13 cellular contexts compared by ENCODE assay signal in the genomic region with DNA sequence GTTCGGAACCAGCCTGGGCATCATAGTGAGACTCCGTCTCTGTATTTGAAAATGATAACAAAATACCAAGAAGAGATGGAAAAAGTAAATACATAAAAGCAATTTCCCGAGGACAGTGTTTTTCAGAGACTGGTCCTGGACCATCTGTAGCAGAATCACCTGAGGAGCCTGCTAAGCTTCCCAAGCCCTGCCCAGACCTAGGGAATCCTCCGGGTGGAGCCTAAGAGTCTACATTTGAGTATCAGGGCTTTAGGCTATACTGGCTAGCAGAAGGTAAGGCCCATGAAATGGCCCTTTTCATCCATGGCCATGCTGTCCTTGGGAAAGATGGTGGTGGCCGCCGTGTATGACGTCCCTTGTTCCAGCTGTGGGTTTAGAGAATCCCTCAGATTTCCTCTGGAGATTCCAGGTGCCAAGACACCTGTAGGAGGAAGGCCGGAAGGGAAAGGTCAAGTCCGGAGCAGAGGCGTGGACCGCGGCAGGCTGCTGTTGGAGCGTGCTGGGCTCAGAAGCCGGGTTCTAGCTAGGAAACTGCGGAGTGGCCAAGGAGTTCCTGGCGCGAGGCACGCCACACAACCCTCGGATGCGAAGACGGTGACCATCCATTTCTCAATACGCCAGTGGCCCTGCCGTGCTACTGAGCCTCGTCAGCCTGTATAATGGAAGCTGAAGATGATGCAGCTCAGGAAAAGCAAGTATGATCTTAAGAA. TPM values are rescaled to one million over a fixed set of nuclear protein-coding genes. Genes with fewer than 3 reads are reported as not detected.
DNase-seq lines count a peak whose midpoint lies in the region; ATAC-seq, FAIRE-seq and TF ChIP-seq lines count a peak whose summit lies in the region.
"Had no signal": no experiment of that assay in that cellular context is flagged by ENCODE, and none has a peak within 500 bp of the region (broad histone marks: within the 10 kb centered on the region; RNA-seq: fewer than 3 reads in every experiment).

No MANE protein-coding gene starts in this region.

- H3K27me3 ChIP-seq in foreskin keratinocyte (no peaks in the 10 kb centered on the region), pancreas (no peaks in the 10 kb centered on the region)
- H3K27me3 ChIP-seq: BLaER1, SJSA1 had no signal

- H3K4me3 ChIP-seq in pancreas = no peak overlapping the region

- peak; percentile 2 for TF ChIP-seq CTCF in foreskin keratinocyte (conservative IDR thresholded peaks at IDR 0.05)
- TF ChIP-seq CTCF in pancreas (IDR thresholded peaks at IDR 0.05) = no peak

- DNase-seq in activated naive CD8-positive, alpha-beta T cell treated with anti-CD3 and anti-CD28 coated beads, Interleukin-2, amount 50 U/mL, for 24 hours = no peak
- DNase-seq in T-cell (no peak), foreskin keratinocyte (no peak), GOT3 (lab: John Stamatoyannopoulos, UW) (no peak), pancreas (no peak), SIG-M5 (lab: John Stamatoyannopoulos, UW) (no peak)
- DNase-seq: activated CD4-positive, CD25-positive, alpha-beta regulatory T cell treated with anti-CD3 and anti-CD28 coated beads, Interleukin-2, amount 50 U/mL, for 72 hours; cortex of kidney; NCI-H526 treated with DMSO at 0.1 percent for 48 hours had no signal

- H3K9me3 Mint-ChIP-seq in activated naive CD8-positive, alpha-beta T cell (ENCODE audit: low read depth) = peaks cover 10% of the 10 kb centered on the region
- H3K9me3 Mint-ChIP-seq in activated naive CD8-positive, alpha-beta T cell treated with anti-CD3 and anti-CD28 coated beads, Interleukin-2, amount 50 U/mL, for 24 hours = peaks cover 18% of the 10 kb centered on the region
- H3K9me3 Mint-ChIP-seq in T-cell = peaks cover 7 to 11% (median 7%) of the 10 kb centered on the region in 3 donors
- H3K9me3 Mint-ChIP-seq in stimulated activated memory B cell treated with anti-CD40 and anti-IgM and Interleukin-4, amounts not matched to agents 10 μg/mL and 1 μg/mL and 100 μg/mL, for 72 hours = no peaks in the 10 kb centered on the region

- no peaks in the 10 kb centered on the region for H3K27me3 Mint-ChIP-seq in activated naive CD8-positive, alpha-beta T cell
- H3K27me3 Mint-ChIP-seq in activated naive CD8-positive, alpha-beta T cell treated with anti-CD3 and anti-CD28 coated beads, Interleukin-2, amount 50 U/mL, for 24 hours = no peaks in the 10 kb centered on the region
- H3K27me3 Mint-ChIP-seq in T-cell = no peaks in the 10 kb centered on the region
- H3K27me3 Mint-ChIP-seq in stimulated activated memory B cell treated with anti-CD40 and anti-IgM and Interleukin-4, amounts not matched to agents 10 μg/mL and 1 μg/mL and 100 μg/mL, for 72 hours = no peaks in the 10 kb centered on the region

- no peaks in the 10 kb centered on the region for H3K36me3 ChIP-seq in pancreas

- 91 to 93% methylated on average over 24 of the region's 24 CpGs for WGBS in pancreas, 2 donors

- CTCF ChIA-PET in T-cell (lab: Charles Lee) = interaction anchor here in 1 of 2 donors (0.6 to 1.3 kb wide), 2 partner anchors 12 kb away, joined by 3 read pairs; no protein-coding TSS in a partner anchor

- peaks cover 4% of the 10 kb centered on the region for H3K36me3 Mint-ChIP-seq in activated naive CD8-positive, alpha-beta T cell
- H3K36me3 Mint-ChIP-seq in activated naive CD8-positive, alpha-beta T cell treated with anti-CD3 and anti-CD28 coated beads, Interleukin-2, amount 50 U/mL, for 24 hours (ENCODE audit: low read depth) = peaks cover 18% of the 10 kb centered on the region
- H3K36me3 Mint-ChIP-seq in T-cell = peaks cover 6% of the 10 kb centered on the region
- peaks cover 17% of the 10 kb centered on the region for H3K36me3 Mint-ChIP-seq in stimulated activated memory B cell treated with anti-CD40 and anti-IgM and Interleukin-4, amounts not matched to agents 10 μg/mL and 1 μg/mL and 100 μg/mL, for 72 hours

- H3K4me3 Mint-ChIP-seq in activated naive CD8-positive, alpha-beta T cell = peak overlapping the region; percentile 53
- no peak overlapping the region for H3K4me3 Mint-ChIP-seq in activated naive CD8-positive, alpha-beta T cell treated with anti-CD3 and anti-CD28 coated beads, Interleukin-2, amount 50 U/mL, for 24 hours
- H3K4me3 Mint-ChIP-seq in T-cell = peak overlapping the region; percentile 39 to 95 (median 93)
- H3K4me3 Mint-ChIP-seq in stimulated activated memory B cell treated with anti-CD40 and anti-IgM and Interleukin-4, amounts not matched to agents 10 μg/mL and 1 μg/mL and 100 μg/mL, for 72 hours = peak overlapping the region; percentile 21

- POLR2A ChIA-PET in T-cell (lab: Charles Lee) = no interaction called here

- FAIRE-seq in pancreas (lab: Jason Lieb, UNC) = no peak

- peak overlapping the region; percentile 41 for H3K27ac Mint-ChIP-seq in activated naive CD8-positive, alpha-beta T cell
- H3K27ac Mint-ChIP-seq in activated naive CD8-positive, alpha-beta T cell treated with anti-CD3 and anti-CD28 coated beads, Interleukin-2, amount 50 U/mL, for 24 hours = no peak overlapping the region
- H3K27ac Mint-ChIP-seq in T-cell = peak overlapping the region; percentile 36 to 48
- H3K27ac Mint-ChIP-seq in stimulated activated memory B cell treated with anti-CD40 and anti-IgM and Interleukin-4, amounts not matched to agents 10 μg/mL and 1 μg/mL and 100 μg/mL, for 72 hours = no peak overlapping the region

- H3K4me1 Mint-ChIP-seq in activated naive CD8-positive, alpha-beta T cell (ENCODE audit: low read depth) = peaks cover 22% of the 10 kb centered on the region
- H3K4me1 Mint-ChIP-seq in activated naive CD8-positive, alpha-beta T cell treated with anti-CD3 and anti-CD28 coated beads, Interleukin-2, amount 50 U/mL, for 24 hours = peaks cover 34% of the 10 kb centered on the region
- H3K4me1 Mint-ChIP-seq in T-cell = peaks cover 11 to 19% (median 15%) of the 10 kb centered on the region in 3 donors
- peaks cover 27% of the 10 kb centered on the region for H3K4me1 Mint-ChIP-seq in stimulated activated memory B cell treated with anti-CD40 and anti-IgM and Interleukin-4, amounts not matched to agents 10 μg/mL and 1 μg/mL and 100 μg/mL, for 72 hours

- no peak overlapping the region for H3K27ac ChIP-seq in foreskin keratinocyte
- no peak overlapping the region for H3K27ac ChIP-seq in pancreas

- no peak for ATAC-seq in activated naive CD8-positive, alpha-beta T cell treated with anti-CD3 and anti-CD28 coated beads, Interleukin-2, amount 50 U/mL, for 24 hours
- ATAC-seq in T-cell (replicated peaks in 1 of 4) (no peak), foreskin keratinocyte (no peak), pancreas (no peak)
- ATAC-seq in stimulated activated memory B cell treated with anti-CD40 and anti-IgM and Interleukin-4, amounts not matched to agents 10 μg/mL and 1 μg/mL and 100 μg/mL, for 72 hours = no peak

- intact Hi-C loops in pancreas (cut with DNase I) = loop anchor here in 1 of 3 donors (10.0 kb wide), 1 partner anchor 108 kb away; no protein-coding TSS in a partner anchor

- H3K4me1 ChIP-seq in foreskin keratinocyte (peaks cover 16% of the 10 kb centered on the region), pancreas (peaks cover 0 to 9% (median 5%) of the 10 kb centered on the region in 3 donors)

- H3K9me3 ChIP-seq in pancreas = no peaks in the 10 kb centered on the region
- H3K9me3 ChIP-seq: BLaER1, SJSA1 had no signal

RNA-seq across cellular contexts. Expression of a gene that starts 50.9 kb away (rescaled TPM):
- total RNA-seq in T-cell = 1 to 10 TPM; 1.6 to 3.3 (median 2.3) TPM
- total RNA-seq in foreskin keratinocyte = 10.9 and 13.4 TPM in 2 replicates
- 12.4 and 16.2 TPM in 2 replicates for polyA plus RNA-seq in foreskin keratinocyte
- total RNA-seq in pancreas = 10 to 100 TPM in 1 of 6 donors, 1 to 10 TPM in 5; 1.7 to 11.4 (median 2.8) TPM
- 10 to 100 TPM in 1 of 2 donors, 1 to 10 TPM in 1; 7.4 to 17.8 TPM for polyA plus RNA-seq in pancreas

Comparison
In these comparisons a context has a peak if more than half of its experiments do, and no peak if none do; other contexts are left out.
1. H3K27ac Mint-ChIP-seq: peak in activated naive CD8-positive, alpha-beta T cell (single experiment) and T-cell (2 of 2); none in activated naive CD8-positive, alpha-beta T cell treated with anti-CD3 and anti-CD28 coated beads, Interleukin-2, amount 50 U/mL, for 24 hours (single experiment) and stimulated activated memory B cell treated with anti-CD40 and anti-IgM and Interleukin-4, amounts not matched to agents 10 μg/mL and 1 μg/mL and 100 μg/mL, for 72 hours (single experiment).